In genomic region chrX:132216806-132217202, GRCh38 we compare ENCODE assay signal across 8 cellular contexts. TPM values are rescaled to one million over a fixed set of nuclear protein-coding genes. Genes with fewer than 3 reads are reported as not detected.
DNase-seq lines count a peak whose midpoint lies in the region; ATAC-seq and TF ChIP-seq lines count a peak whose summit lies in the region.

No MANE protein-coding gene starts in this region.

- H3K9me2 ChIP-seq in GM23338 (ENCODE audit: insufficient read depth), result no peaks in the 10 kb centered on the region

- 0 out of 2 replicates have a peak, but pooled peaks cover 4% of the 10 kb centered on the region for H3F3A ChIP-seq in GM23338 (replicated peaks; ENCODE audit: low read depth)

- H3K9me3 ChIP-seq in naive thymus-derived CD4-positive, alpha-beta T cell (ENCODE audit: control insufficient read depth in 2 of 3, low read length in 3 of 3), result no peaks in the 10 kb centered on the region

- no peak for TF ChIP-seq CTCF in GM23338 (conservative IDR thresholded peaks at IDR 0.05; ENCODE audit: low read depth in 2 of 2)

- H3K4me1 Mint-ChIP-seq in GM23338, result peaks cover 9% of the 10 kb centered on the region
- H3K4me1 Mint-ChIP-seq in naive thymus-derived CD4-positive, alpha-beta T cell, result peaks cover 4 to 56% (median 42%) of the 10 kb centered on the region in 7 donors

- H3K27ac Mint-ChIP-seq in GM23338, result peak overlapping the region; percentile 88
- peak overlapping the region; percentile 94 to 99 (median 98) for H3K27ac Mint-ChIP-seq in naive thymus-derived CD4-positive, alpha-beta T cell

- ATAC-seq in GM23338, result no peak
- ATAC-seq in naive thymus-derived CD4-positive, alpha-beta T cell, result peak; percentile 66
- ATAC-seq in GM19328 (IDR thresholded peaks at IDR 0.05; ENCODE audit: unreplicated experiment), result no peak

- peak overlapping the region; percentile 79 for H3K4me3 ChIP-seq in GM23338
- peak overlapping the region; percentile 94 for H3K4me3 ChIP-seq in naive thymus-derived CD4-positive, alpha-beta T cell (ENCODE audit: low read length)

- H3K4me2 ChIP-seq in GM23338, result peak overlapping the region; percentile 87

- CTCF ChIA-PET in naive thymus-derived CD4-positive, alpha-beta T cell (lab: Charles Lee), result no interaction called here

- H2AFZ ChIP-seq in GM23338, result no peak overlapping the region; the same call in 1 of the 2 replicates

- H3K27ac ChIP-seq in GM23338 (ENCODE audit: low read depth), result peak overlapping the region; percentile 83
- H3K27ac ChIP-seq in naive thymus-derived CD4-positive, alpha-beta T cell (ENCODE audit: low read depth, low read length), result peak overlapping the region; percentile 94

- POLR2A ChIA-PET in naive thymus-derived CD4-positive, alpha-beta T cell (lab: Charles Lee), result interaction anchor here (0.6 to 0.7 kb wide), 4 partner anchors 193 to 234 kb away, joined by 3 to 6 read pairs (median 4); no protein-coding TSS in a partner anchor

- peak overlapping the region; percentile 90 for H3K4me3 Mint-ChIP-seq in GM23338
- H3K4me3 Mint-ChIP-seq in naive thymus-derived CD4-positive, alpha-beta T cell, result peak overlapping the region; percentile 91 to 97 (median 96)

- no peaks in the 10 kb centered on the region for H3K27me3 ChIP-seq in GM23338 (ENCODE audit: insufficient read depth)
- no peaks in the 10 kb centered on the region for H3K27me3 ChIP-seq in naive thymus-derived CD4-positive, alpha-beta T cell (ENCODE audit: control insufficient read depth in 2 of 2, insufficient read depth in 2 of 2, low read length in 2 of 2)

- no peaks in the 10 kb centered on the region; the same call in 1 of the 2 replicates for H4K20me1 ChIP-seq in GM23338 (replicated peaks; ENCODE audit: insufficient read depth)

- no peaks in the 10 kb centered on the region for H3K9me3 Mint-ChIP-seq in GM23338
- no peaks in the 10 kb centered on the region for H3K9me3 Mint-ChIP-seq in naive thymus-derived CD4-positive, alpha-beta T cell

- peaks cover 8% of the 10 kb centered on the region for H3K4me1 ChIP-seq in GM23338 (ENCODE audit: insufficient read depth)
- peaks cover 16 to 25% of the 10 kb centered on the region in 2 donors for H3K4me1 ChIP-seq in naive thymus-derived CD4-positive, alpha-beta T cell (ENCODE audit: control insufficient read depth in 2 of 2, insufficient read depth in 2 of 2, low read length in 2 of 2)

- DNase-seq in EH (ENCODE audit: low read depth) (peak; percentile 43), GM23338 (ENCODE audit: low spot score) (no peak), RPMI8226 (peak; percentile 29), dermis blood vessel endothelial cell (peak; percentile 32), cortex of kidney (lab: John Stamatoyannopoulos, UW) (no peak), NCI-H2196 (lab: John Stamatoyannopoulos, UW; ENCODE audit: unreplicated experiment) (no peak)
- peak in 7 of 9 donors; percentile 47 to 76 (median 72) for DNase-seq in naive thymus-derived CD4-positive, alpha-beta T cell

- intact Hi-C loops in naive thymus-derived CD4-positive, alpha-beta T cell (cut with micrococcal nuclease), result loop anchor here (1.0 to 5.0 kb wide), 6 partner anchors 40 to 1950 kb away; partner anchors contain the start of genes ENOX2 (in 1 of the 2), MBNL3 (in 1 of the 2) and ZNF280C (in 1 of the 2)

- peaks cover 5% of the 10 kb centered on the region; the same call in 1 of the 2 replicates for H3K36me3 ChIP-seq in GM23338 (ENCODE audit: insufficient read depth)
- peaks cover 0 to 6% (median 3%) of the 10 kb centered on the region in 3 experiments for H3K36me3 ChIP-seq in naive thymus-derived CD4-positive, alpha-beta T cell (ENCODE audit: control insufficient read depth in 2 of 3, insufficient read depth in 3 of 3, low read length in 3 of 3)

- H3K27me3 Mint-ChIP-seq in GM23338 (ENCODE audit: insufficient read depth, low read depth, poor library complexity), result peaks cover 3% of the 10 kb centered on the region
- no peaks in the 10 kb centered on the region for H3K27me3 Mint-ChIP-seq in naive thymus-derived CD4-positive, alpha-beta T cell

- peaks cover 18% of the 10 kb centered on the region; the same call in 2 of the 3 replicates for H3K36me3 Mint-ChIP-seq in GM23338 (ENCODE audit: low read depth)
- peaks cover 0 to 11% (median 5%) of the 10 kb centered on the region in 5 donors for H3K36me3 Mint-ChIP-seq in naive thymus-derived CD4-positive, alpha-beta T cell

- peaks cover 19% of the 10 kb centered on the region for H3K79me2 ChIP-seq in GM23338 (replicated peaks; ENCODE audit: insufficient read depth)

TF ChIP-seq in GM23338, 12 proteins besides CTCF, POLR2A, EP300 and RAD21 (continues in another document):
- no peak for TF ChIP-seq REST (IDR thresholded peaks at IDR 0.05; ENCODE audit: unreplicated experiment)

RNA-seq across cellular contexts. Expression of gene RAP2C, which starts 2.4 kb away (rescaled TPM):
- total RNA-seq in GM23338 (2014; rRNA removed; shearing (Covaris generic)), result 22.7 and 25.0 TPM in 2 replicates
- polyA plus RNA-seq in GM23338 (2016; fragmentation: Nextera tagmentation; extraction: Ambion mirVana), result 14.5 and 16.0 TPM in 2 replicates
- total RNA-seq in dermis blood vessel endothelial cell, result 16.8 and 27.4 TPM in 2 replicates
- 10 to 100 TPM; 21.4 to 34.7 (median 30.3) TPM for total RNA-seq in naive thymus-derived CD4-positive, alpha-beta T cell
- 10 to 100 TPM; 11.7 to 13.3 TPM for polyA plus RNA-seq in naive thymus-derived CD4-positive, alpha-beta T cell

Comparison
In these comparisons a context has a peak if more than half of its experiments do, and no peak if none do; other contexts are left out.
1. DNase-seq: peak in EH (single experiment), RPMI8226 (single experiment), dermis blood vessel endothelial cell (single experiment) and naive thymus-derived CD4-positive, alpha-beta T cell (7 of 9); none in GM23338 (single experiment), cortex of kidney (single experiment) and NCI-H2196 (single experiment).